In genomic region chr4:139575072-139575471, GRCh38 we compare ENCODE assay signal across 21 cellular contexts.
"Had no signal": no experiment of that assay in that cellular context is flagged by ENCODE, and none has a peak within 500 bp of the region (broad histone marks: within the 10 kb centered on the region; RNA-seq: fewer than 3 reads in every experiment).

No MANE protein-coding gene starts in this region.

- H3K27ac ChIP-seq: ascending aorta, Peyer's patch, RWPE1 had no signal

- DNase-seq: activated B cell treated with CpG ODN at 0.5 μM for 24 hours; activated CD4-positive, alpha-beta T cell treated with anti-CD3 and anti-CD28 coated beads for 1 hour; activated CD4-positive, alpha-beta T cell treated with anti-CD3 and anti-CD28 coated beads, Interleukin-2, amount 10 ng/mL, durations not matched to agents 24 days and 14 days; activated CD4-positive, alpha-beta T cell treated with anti-CD3 and anti-CD28 coated beads, Interleukin-2, amount 50 U/mL, for 48 hours; activated CD8-positive, alpha-beta memory T cell treated with anti-CD3 and anti-CD28 coated beads, Interleukin-2, amount 10 ng/mL, durations not matched to agents 7 days and 5 days; activated effector memory CD4-positive, alpha-beta T cell treated with anti-CD3 and anti-CD28 coated beads, Interleukin-2, amount 50 U/mL, for 16 hours; activated naive CD4-positive, alpha-beta T cell treated with Interleukin-2 at 50 U/mL for 16 hours; activated naive CD8-positive, alpha-beta T cell treated with anti-CD3 and anti-CD28 coated beads, Interleukin-2, amount 50 U/mL, for 24 hours; activated T-cell treated with anti-CD3 and anti-CD28 coated beads, Interleukin-2, amount 50 U/mL, for 4 hours; amniotic stem cell; KG1; NCI-H2029; NCI-H2107; NCI-H446; NCI-H774; Peyer's patch; Right ventricle myocardium superior; SJCRH30; SW 1271 had no signal

- H3K4me3 ChIP-seq: ascending aorta, Peyer's patch, SJCRH30 had no signal

- H3K36me3 ChIP-seq: ascending aorta, Peyer's patch, SJCRH30 had no signal

- H3K9me3 ChIP-seq: ascending aorta, Peyer's patch, SJCRH30 had no signal

- H3K27me3 ChIP-seq: ascending aorta, Peyer's patch, SJCRH30 had no signal

- H3K4me1 ChIP-seq: ascending aorta, Peyer's patch had no signal
